ENCODE assay signal across 15 cellular contexts in genomic region chr9:86733929-86734328, GRCh38.
A peak's percentile ranks its signal among the peaks of the same experiment; 100 is the strongest.
DNase-seq lines count a peak whose midpoint lies in the region; ATAC-seq and TF ChIP-seq lines count a peak whose summit lies in the region.
"Had no signal": no experiment of that assay in that cellular context is flagged by ENCODE, and none has a peak within 500 bp of the region (broad histone marks: within the 10 kb centered on the region; RNA-seq: fewer than 3 reads in every experiment).

No MANE protein-coding gene starts in this region.

- WGBS in right cardiac atrium, result 66% methylated on average over 6 of the region's 6 CpGs
- 46 to 71% (median 52%) methylated on average over 6 of the region's 6 CpGs for WGBS in psoas muscle, 3 donors

- no peak for TF ChIP-seq POLR2A in uterus (IDR thresholded peaks at IDR 0.05)

- H3K4me1 ChIP-seq in right cardiac atrium (ENCODE audit: control insufficient read depth, insufficient read depth, low read length), result peaks cover 3% of the 10 kb centered on the region
- H3K4me1 ChIP-seq in psoas muscle, result no peaks in the 10 kb centered on the region
- peaks cover 0 to 16% of the 10 kb centered on the region in 2 donors for H3K4me1 ChIP-seq in uterus

- peak; percentile 27 for DNase-seq in fibroblast of mammary gland (ENCODE audit: low read depth)
- peak; percentile 65 to 84 (median 74) for DNase-seq in right cardiac atrium
- peak; percentile 58 to 66 for DNase-seq in psoas muscle
- peak; percentile 37 to 43 for DNase-seq in uterus
- no peak for DNase-seq in occipital lobe (lab: John Stamatoyannopoulos, UW)
- DNase-seq in hypothalamus (lab: John Stamatoyannopoulos, UW), result no peak
- no peak for DNase-seq in posterior cingulate gyrus
- DNase-seq: CD8-positive, alpha-beta T cell; NCI-H1436 treated with DMSO at 0.1 percent for 48 hours; NCI-H345; NCI-H69; NK-92 treated with Interleukin-12 subunit alpha and Interleukin-12 subunit beta, amount 100 ng/mL, for 24 hours; OCI-M1; RPMI8226 had no signal

- ATAC-seq in right cardiac atrium (peak; percentile 48 to 66), psoas muscle (peak in 3 of 4 donors; percentile 38 to 51 (median 46))
- ATAC-seq: CD8-positive, alpha-beta T cell; K562 had no signal

- TF ChIP-seq CTCF in fibroblast of mammary gland (conservative IDR thresholded peaks at IDR 0.05; ENCODE audit: control insufficient read depth, insufficient read depth, low read depth, low read length), result no peak
- TF ChIP-seq CTCF in psoas muscle (IDR thresholded peaks at IDR 0.05), result no peak
- TF ChIP-seq CTCF in uterus (IDR thresholded peaks at IDR 0.05), result no peak

- H3K27me3 ChIP-seq in right cardiac atrium (ENCODE audit: control insufficient read depth, insufficient read depth), result no peaks in the 10 kb centered on the region
- no peaks in the 10 kb centered on the region for H3K27me3 ChIP-seq in psoas muscle (ENCODE audit: insufficient read depth in 3 of 3, low read length in 2 of 3)
- H3K27me3 ChIP-seq in uterus, result no peaks in the 10 kb centered on the region

- H3K4me3 ChIP-seq in fibroblast of mammary gland (ENCODE audit: control insufficient read depth, low read depth, low read length) (no peak overlapping the region), right cardiac atrium (ENCODE audit: low read length) (no peak overlapping the region), psoas muscle (no peak overlapping the region), uterus (no peak overlapping the region)
- H3K4me3 ChIP-seq: K562 had no signal

- H3K27ac ChIP-seq in right cardiac atrium (ENCODE audit: low read length), result no peak overlapping the region
- H3K27ac ChIP-seq in psoas muscle, result no peak overlapping the region
- peak overlapping the region; percentile 77 to 79 for H3K27ac ChIP-seq in uterus

- H3K36me3 ChIP-seq in psoas muscle (ENCODE audit: insufficient read depth in 1 of 2, low read depth in 1 of 2), result no peaks in the 10 kb centered on the region
- no peaks in the 10 kb centered on the region for H3K36me3 ChIP-seq in uterus

- intact Hi-C loops in right cardiac atrium (cut with DNase I), result no loop called here
- intact Hi-C loops in psoas muscle (cut with DNase I), result no loop called here
- intact Hi-C loops in uterus (cut with DNase I; ENCODE audit: low total_unique reads), result no loop called here
- intact Hi-C loops in posterior cingulate gyrus (cut with DNase I), result no loop called here

- H3K9me3 ChIP-seq in right cardiac atrium (ENCODE audit: control insufficient read depth, low read length), result no peaks in the 10 kb centered on the region
- no peaks in the 10 kb centered on the region for H3K9me3 ChIP-seq in psoas muscle
- no peaks in the 10 kb centered on the region for H3K9me3 ChIP-seq in uterus

Comparison
In these comparisons a context has a peak if more than half of its experiments do, and no peak if none do; other contexts are left out.
1. DNase-seq: peak in fibroblast of mammary gland (single experiment), right cardiac atrium (3 of 3), psoas muscle (2 of 2) and uterus (2 of 2); none in occipital lobe (single experiment), hypothalamus (0 of 51) and posterior cingulate gyrus (0 of 10).
2. H3K27ac ChIP-seq: peak in uterus (2 of 2); none in right cardiac atrium (single experiment) and psoas muscle (single experiment).